In the genomic region with DNA sequence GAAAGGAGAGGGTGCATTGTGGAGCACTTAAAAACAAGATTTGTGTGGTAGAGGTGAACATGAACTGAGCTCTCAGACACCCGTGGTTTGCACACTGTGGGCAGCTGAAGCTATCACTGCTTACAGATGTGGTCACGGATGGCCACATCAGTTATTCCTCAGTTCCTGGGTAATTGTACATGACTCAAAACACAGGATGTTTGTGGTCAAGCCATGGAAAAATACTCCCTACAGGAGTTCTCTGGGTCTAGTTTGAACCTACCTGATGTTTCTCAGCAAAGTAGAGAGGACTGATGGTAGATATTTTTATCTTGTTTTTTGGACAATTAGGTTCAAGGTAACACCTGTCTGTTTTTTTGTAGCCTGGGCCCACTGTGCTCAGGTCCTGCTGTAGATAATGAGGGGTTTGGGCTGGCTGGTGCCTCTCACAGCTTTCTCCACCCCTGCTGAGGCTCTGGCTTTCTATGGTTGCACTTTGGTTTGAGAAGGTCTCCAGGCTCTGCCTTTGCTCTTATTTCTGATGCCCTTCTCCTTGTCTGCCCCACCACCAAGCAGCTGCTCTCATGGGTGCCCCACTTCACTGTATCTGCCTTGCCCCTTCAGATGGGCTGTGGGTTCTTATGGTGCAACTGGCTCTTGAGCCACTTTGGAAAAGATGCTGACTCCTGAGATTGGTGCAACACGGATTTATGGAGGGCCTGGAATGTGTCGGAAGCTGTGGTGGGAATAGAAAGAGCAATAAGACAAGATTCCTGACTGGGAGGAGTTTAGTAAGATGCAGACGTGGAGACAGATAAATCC, we compare ENCODE assay signal across 9 cellular contexts. TPM values are rescaled to one million over a fixed set of nuclear protein-coding genes. Genes with fewer than 3 reads are reported as not detected.
DNase-seq lines count a peak whose midpoint lies in the region; ATAC-seq and TF ChIP-seq lines count a peak whose summit lies in the region.
"Had no signal": no experiment of that assay in that cellular context is flagged by ENCODE, and none has a peak within 500 bp of the region (broad histone marks: within the 10 kb centered on the region; RNA-seq: fewer than 3 reads in every experiment).

No MANE protein-coding gene starts in this region.

- no peak overlapping the region for H3K27ac ChIP-seq in CD4-positive, alpha-beta memory T cell (ENCODE audit: low read depth, low read length)
- H3K27ac ChIP-seq in SK-N-SH (ENCODE audit: low read depth in 2 of 2, low read length in 1 of 2) (peak overlapping the region in 1 of 2 experiments; percentile 31; a peak in 2 of 4 replicates), body of pancreas (no peak overlapping the region)
- H3K27ac ChIP-seq: upper lobe of left lung had no signal

- TF ChIP-seq RAD21 in SK-N-SH (IDR thresholded peaks at IDR 0.05; ENCODE audit: low read length) = no peak

- no peak for TF ChIP-seq CTCF in SK-N-SH (IDR thresholded peaks at IDR 0.05)
- TF ChIP-seq CTCF in body of pancreas (IDR thresholded peaks at IDR 0.05) = no peak

- H3K27me3 Mint-ChIP-seq in CD4-positive, alpha-beta memory T cell = peaks cover 5% of the 10 kb centered on the region in 2 donors

- peak in 1 of 2 experiments; percentile 66; a peak in 1 of 4 replicates for TF ChIP-seq EP300 in SK-N-SH (IDR thresholded peaks at IDR 0.05; ENCODE audit: borderline replicate concordance in 1 of 2, low read depth in 1 of 2, low read length in 1 of 2)

- peaks cover 2% of the 10 kb centered on the region for H3K27me3 ChIP-seq in CD4-positive, alpha-beta memory T cell (ENCODE audit: insufficient read depth, low read length)
- no peaks in the 10 kb centered on the region for H3K27me3 ChIP-seq in SK-N-SH (ENCODE audit: insufficient read depth)
- H3K27me3 ChIP-seq in body of pancreas = no peaks in the 10 kb centered on the region
- H3K27me3 ChIP-seq: upper lobe of left lung had no signal

- H3K4me2 ChIP-seq in SK-N-SH = peak overlapping the region; percentile 1; the same call in 1 of the 2 replicates

- ATAC-seq in sciatic nerve (peak; percentile 38), GM18520 (IDR thresholded peaks at IDR 0.05; ENCODE audit: unreplicated experiment) (no peak), body of pancreas (no peak)

- DNase-seq in CD4-positive, alpha-beta memory T cell = peak; percentile 71 to 78 (median 75)
- DNase-seq in SK-N-SH (no peak), sciatic nerve (ENCODE audit: low spot score) (no peak), NCI-H1694 (lab: John Stamatoyannopoulos, UW) (no peak), body of pancreas (no peak), Ammon's horn (ENCODE audit: low spot score) (no peak)
- peak; percentile 50 for DNase-seq in activated naive CD4-positive, alpha-beta T cell treated with anti-CD3 and anti-CD28 coated beads, Interleukin-2, amount 50 U/mL, for 16 hours

- H3K9me3 Mint-ChIP-seq in CD4-positive, alpha-beta memory T cell = peaks cover 0 to 4% (median 0%) of the 10 kb centered on the region in 8 donors

- WGBS in SK-N-SH (ENCODE audit: low lambda C conversion rate) = 72% methylated on average over 5 of the region's 5 CpGs
- WGBS in body of pancreas, 2 donors = 81 to 86% methylated on average over 5 of the region's 5 CpGs

- no peak overlapping the region for H3K4me3 ChIP-seq in CD4-positive, alpha-beta memory T cell (ENCODE audit: low read length in 2 of 2)
- H3K4me3 ChIP-seq in SK-N-SH (ENCODE audit: low read depth in 2 of 2, low read length in 1 of 2) = no peak overlapping the region
- no peak overlapping the region for H3K4me3 ChIP-seq in body of pancreas
- H3K4me3 ChIP-seq: upper lobe of left lung had no signal

- no peaks in the 10 kb centered on the region for H3K9me2 ChIP-seq in SK-N-SH

- H3K36me3 Mint-ChIP-seq in CD4-positive, alpha-beta memory T cell = no peaks in the 10 kb centered on the region

- no peak overlapping the region; the same call in 1 of the 2 replicates for H2AFZ ChIP-seq in SK-N-SH (ENCODE audit: low read depth)

- no peaks in the 10 kb centered on the region for H3K9me3 ChIP-seq in CD4-positive, alpha-beta memory T cell (ENCODE audit: control insufficient read depth in 1 of 2, low read length in 2 of 2)
- H3K9me3 ChIP-seq in SK-N-SH (no peaks in the 10 kb centered on the region), body of pancreas (no peaks in the 10 kb centered on the region)
- H3K9me3 ChIP-seq: upper lobe of left lung had no signal

- POLR2A ChIA-PET in CD4-positive, alpha-beta memory T cell (lab: Charles Lee; ENCODE audit: partially characterized antibody) = interaction anchor here (1.0 to 1.5 kb wide), 7 partner anchors 8 to 105 kb away, joined by 3 to 7 read pairs (median 4); no protein-coding TSS in a partner anchor
- POLR2A ChIA-PET in SK-N-SH (lab: Yijun Ruan, JAX) = no interaction called here

- peak overlapping the region; percentile 19 to 88 (median 73) for H3K27ac Mint-ChIP-seq in CD4-positive, alpha-beta memory T cell

- no peaks in the 10 kb centered on the region for H3F3A ChIP-seq in SK-N-SH (replicated peaks; ENCODE audit: insufficient read depth)

- CTCF ChIA-PET in CD4-positive, alpha-beta memory T cell (lab: Charles Lee; ENCODE audit: partially characterized antibody) = interaction anchor here (0.9 to 1.9 kb wide), 4 partner anchors 10 to 104 kb away, joined by 3 to 7 read pairs (median 6); no protein-coding TSS in a partner anchor
- CTCF ChIA-PET in SK-N-SH (lab: Yijun Ruan, JAX) = interaction anchor here (0.9 to 1.9 kb wide), 3 partner anchors 14 to 104 kb away, joined by 4 read pairs; no protein-coding TSS in a partner anchor

- peaks cover 70% of the 10 kb centered on the region for H3K4me1 ChIP-seq in CD4-positive, alpha-beta memory T cell (ENCODE audit: insufficient read depth, low read length)
- peaks cover 7 to 14% of the 10 kb centered on the region in 2 experiments; a peak in 2 of 4 replicates for H3K4me1 ChIP-seq in SK-N-SH (ENCODE audit: control insufficient read depth in 1 of 2, insufficient read depth in 2 of 2, low read depth in 1 of 2, low read length in 1 of 2)
- no peaks in the 10 kb centered on the region for H3K4me1 ChIP-seq in body of pancreas

- TF ChIP-seq POLR2A in body of pancreas (IDR thresholded peaks at IDR 0.05) = no peak

- intact Hi-C loops in CD4-positive, alpha-beta memory T cell (cut with micrococcal nuclease) = loop anchor here (5.0 kb wide), 2 partner anchors 64 to 106 kb away; no protein-coding TSS in a partner anchor
- intact Hi-C loops in sciatic nerve (cut with DNase I) = no loop called here
- intact Hi-C loops in body of pancreas (cut with DNase I) = no loop called here

- H3K9ac ChIP-seq in SK-N-SH = no peak overlapping the region

- H3K4me3 Mint-ChIP-seq in CD4-positive, alpha-beta memory T cell = peak overlapping the region; percentile 9 to 74 (median 60)

- H3K36me3 ChIP-seq in CD4-positive, alpha-beta memory T cell (ENCODE audit: insufficient read depth, low read length) = no peaks in the 10 kb centered on the region
- H3K36me3 ChIP-seq in SK-N-SH (replicated peaks in 1 of 2; ENCODE audit: control insufficient read depth in 1 of 2, insufficient read depth in 2 of 2, low read length in 1 of 2) (no peaks in the 10 kb centered on the region), body of pancreas (replicated peaks in 1 of 2; ENCODE audit: insufficient read depth in 1 of 2, low read depth in 2 of 2) (peaks cover 0 to 5% of the 10 kb centered on the region in 2 donors)
- H3K36me3 ChIP-seq: upper lobe of left lung had no signal

- no peaks in the 10 kb centered on the region for H4K20me1 ChIP-seq in SK-N-SH (ENCODE audit: insufficient read depth)

- H3K4me1 Mint-ChIP-seq in CD4-positive, alpha-beta memory T cell = peaks cover 50 to 75% (median 65%) of the 10 kb centered on the region in 4 donors

- H3K79me2 ChIP-seq in SK-N-SH (ENCODE audit: insufficient read depth) = no peaks in the 10 kb centered on the region

TF ChIP-seq in SK-N-SH, 30 proteins besides CTCF, POLR2A, EP300 and RAD21 (continues in another document):
- TF ChIP-seq TCF12 (IDR thresholded peaks at IDR 0.05) (peak; percentile 75), EZH2phosphoT487 (IDR thresholded peaks at IDR 0.05; ENCODE audit: borderline replicate concordance, low read depth) (no peak), GATA2 (CRISPR knock-in tag; IDR thresholded peaks at IDR 0.05) (no peak), FOXM1 (IDR thresholded peaks at IDR 0.05; ENCODE audit: low read depth) (no peak), TEAD4 (IDR thresholded peaks at IDR 0.05; ENCODE audit: borderline replicate concordance, insufficient read depth) (no peak), POLR2AphosphoS5 (IDR thresholded peaks at IDR 0.05; ENCODE audit: low read depth, low read length) (no peak), ELF1 (IDR thresholded peaks at IDR 0.05) (no peak)
- TF ChIP-seq, protein P1, sequence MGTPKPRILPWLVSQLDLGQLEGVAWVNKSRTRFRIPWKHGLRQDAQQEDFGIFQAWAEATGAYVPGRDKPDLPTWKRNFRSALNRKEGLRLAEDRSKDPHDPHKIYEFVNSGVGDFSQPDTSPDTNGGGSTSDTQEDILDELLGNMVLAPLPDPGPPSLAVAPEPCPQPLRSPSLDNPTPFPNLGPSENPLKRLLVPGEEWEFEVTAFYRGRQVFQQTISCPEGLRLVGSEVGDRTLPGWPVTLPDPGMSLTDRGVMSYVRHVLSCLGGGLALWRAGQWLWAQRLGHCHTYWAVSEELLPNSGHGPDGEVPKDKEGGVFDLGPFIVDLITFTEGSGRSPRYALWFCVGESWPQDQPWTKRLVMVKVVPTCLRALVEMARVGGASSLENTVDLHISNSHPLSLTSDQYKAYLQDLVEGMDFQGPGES (IDR thresholded peaks at IDR 0.05; ENCODE audit: low read depth, low read length) = no peak
- TF ChIP-seq, protein P2, sequence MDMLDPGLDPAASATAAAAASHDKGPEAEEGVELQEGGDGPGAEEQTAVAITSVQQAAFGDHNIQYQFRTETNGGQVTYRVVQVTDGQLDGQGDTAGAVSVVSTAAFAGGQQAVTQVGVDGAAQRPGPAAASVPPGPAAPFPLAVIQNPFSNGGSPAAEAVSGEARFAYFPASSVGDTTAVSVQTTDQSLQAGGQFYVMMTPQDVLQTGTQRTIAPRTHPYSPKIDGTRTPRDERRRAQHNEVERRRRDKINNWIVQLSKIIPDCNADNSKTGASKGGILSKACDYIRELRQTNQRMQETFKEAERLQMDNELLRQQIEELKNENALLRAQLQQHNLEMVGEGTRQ (IDR thresholded peaks at IDR 0.05; ENCODE audit: borderline replicate concordance, low read depth, low read length) = no peak

RNA-seq across cellular contexts. Expression of a gene that starts 40.1 kb away (rescaled TPM):
- total RNA-seq in CD4-positive, alpha-beta memory T cell = under 1 TPM; 0.35 to 0.44 TPM
- polyA plus RNA-seq in CD4-positive, alpha-beta memory T cell = under 1 TPM; 0.24 to 0.60 TPM
- polyA plus RNA-seq in SK-N-SH (2012; rRNA removed) = 2.7 and 3.6 TPM in 2 replicates
- polyA plus RNA-seq in SK-N-SH (2012; cell fraction: cytosol; rRNA removed) = 2.2 and 2.9 TPM in 2 replicates
- polyA plus RNA-seq in SK-N-SH (2012; cell fraction: nucleus; rRNA removed) = 2.1 and 2.8 TPM in 2 replicates
- total RNA-seq in sciatic nerve = 1.8 TPM
- 1 to 10 TPM; 6.2 to 6.3 TPM for total RNA-seq in body of pancreas

Comparison
In these comparisons a context has a peak if more than half of its experiments do, and no peak if none do; other contexts are left out.
1. DNase-seq: peak in CD4-positive, alpha-beta memory T cell (5 of 5) and activated naive CD4-positive, alpha-beta T cell treated with anti-CD3 and anti-CD28 coated beads, Interleukin-2, amount 50 U/mL, for 16 hours (single experiment); none in SK-N-SH (single experiment), sciatic nerve (single experiment), NCI-H1694 (single experiment), body of pancreas (0 of 4) and Ammon's horn (single experiment).